In the genomic region with DNA sequence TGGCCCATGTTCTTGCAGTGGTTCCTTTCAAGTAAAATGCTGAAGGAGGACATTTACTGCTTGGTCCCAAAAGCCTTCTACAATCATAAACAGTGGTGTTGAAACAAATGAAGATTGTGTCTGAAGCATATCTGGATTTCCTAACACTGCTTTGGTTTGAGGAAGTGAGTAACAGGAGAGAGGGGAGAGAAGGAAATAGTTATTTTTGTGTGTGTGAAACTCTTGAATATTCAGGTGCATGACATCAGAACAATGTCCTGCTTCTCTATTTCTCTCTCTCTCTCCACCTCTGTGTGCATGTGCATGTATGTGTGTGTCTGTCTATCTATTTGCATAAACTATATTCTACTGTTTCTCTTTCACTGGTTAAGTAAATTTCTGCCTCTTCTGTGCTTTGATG, we compare ENCODE assay signal across 9 cellular contexts.
A peak's percentile ranks its signal among the peaks of the same experiment; 100 is the strongest.
DNase-seq lines count a peak whose midpoint lies in the region; ATAC-seq and TF ChIP-seq lines count a peak whose summit lies in the region.
"Had no signal": no experiment of that assay in that cellular context is flagged by ENCODE, and none has a peak within 500 bp of the region (broad histone marks: within the 10 kb centered on the region; RNA-seq: fewer than 3 reads in every experiment).

No MANE protein-coding gene starts in this region.

- H3K9me3 ChIP-seq in RWPE2 (ENCODE audit: severe bottlenecking) (no peaks in the 10 kb centered on the region), stomach (peaks cover 0 to 15% (median 8%) of the 10 kb centered on the region in 4 donors)

- intact Hi-C loops in stomach (cut with DNase I; ENCODE audit: low total_unique reads) (no loop called here), head of caudate nucleus (cut with DNase I) (no loop called here)

- no peak overlapping the region for H3K4me3 ChIP-seq in RWPE2 (ENCODE audit: severe bottlenecking)
- H3K4me3 ChIP-seq in skeletal muscle cell (ENCODE audit: low read depth, low read length), result no peak overlapping the region
- H3K4me3 ChIP-seq in stomach, result no peak overlapping the region
- H3K4me3 ChIP-seq: SK-N-MC had no signal

- DNase-seq in RWPE2 (ENCODE audit: low spot score), result no peak
- DNase-seq in skeletal muscle cell (ENCODE audit: low read depth), result peak; percentile 48
- no peak for DNase-seq in activated effector memory CD4-positive, alpha-beta T cell treated with Interleukin-2 at 50 U/mL for 16 hours
- no peak for DNase-seq in stomach
- no peak for DNase-seq in head of caudate nucleus
- DNase-seq: natural killer cell had no signal

- no peak for TF ChIP-seq POLR2A in stomach (IDR thresholded peaks at IDR 0.05)

- H3K4me1 ChIP-seq in RWPE2 (ENCODE audit: insufficient read depth, poor library complexity, severe bottlenecking), result peaks cover 27% of the 10 kb centered on the region
- no peaks in the 10 kb centered on the region for H3K4me1 ChIP-seq in stomach

- TF ChIP-seq EP300 in stomach (IDR thresholded peaks at IDR 0.05), result no peak

- no peak for TF ChIP-seq CTCF in RWPE2 (IDR thresholded peaks at IDR 0.05; ENCODE audit: poor library complexity, severe bottlenecking)
- TF ChIP-seq CTCF in stomach (IDR thresholded peaks at IDR 0.05), result no peak

- ATAC-seq in GM19372 (IDR thresholded peaks at IDR 0.05; ENCODE audit: low read depth, unreplicated experiment) (peak; percentile 86), HG03045 (IDR thresholded peaks at IDR 0.05; ENCODE audit: unreplicated experiment) (peak; percentile 81), RWPE2 (ENCODE audit: low read depth) (peak; percentile 51)
- ATAC-seq: natural killer cell had no signal

- H3K36me3 ChIP-seq in RWPE2 (ENCODE audit: low read depth) (no peaks in the 10 kb centered on the region), stomach (no peaks in the 10 kb centered on the region)

- H3K27ac ChIP-seq in RWPE2 (ENCODE audit: poor library complexity, severe bottlenecking) (peak overlapping the region; percentile 68), stomach (no peak overlapping the region)
- H3K27ac ChIP-seq: SK-N-MC had no signal

- no peaks in the 10 kb centered on the region for H3K27me3 ChIP-seq in RWPE2 (ENCODE audit: insufficient read depth, poor library complexity, severe bottlenecking)
- H3K27me3 ChIP-seq in stomach, result no peaks in the 10 kb centered on the region
